In genomic region chr19:9885077-9885552, GRCh38 we compare ENCODE assay signal across 10 cellular contexts. TPM values are rescaled to one million over a fixed set of nuclear protein-coding genes. Genes with fewer than 3 reads are reported as not detected.
DNase-seq lines count a peak whose midpoint lies in the region; ATAC-seq and TF ChIP-seq lines count a peak whose summit lies in the region.
"Had no signal": no experiment of that assay in that cellular context is flagged by ENCODE, and none has a peak within 500 bp of the region (broad histone marks: within the 10 kb centered on the region; RNA-seq: fewer than 3 reads in every experiment).

No MANE protein-coding gene starts in this region.

- POLR2A ChIA-PET in HCT116 (lab: Charles Lee) = interaction anchor here (0.6 kb wide), 1 partner anchor 13 kb away, joined by 3 read pairs; no protein-coding TSS in a partner anchor
- POLR2A ChIA-PET in activated CD8-positive, alpha-beta T cell treated with anti-CD3 and anti-CD28 coated beads for 36 hours (lab: Charles Lee) = interaction anchor here (0.6 kb wide), 1 partner anchor 64 kb away, joined by 3 read pairs; no protein-coding TSS in a partner anchor

- no peak for DNase-seq in HCT116 (ENCODE audit: low read depth, low spot score)
- DNase-seq in astrocyte of the cerebellum (ENCODE audit: low read depth) = no peak
- DNase-seq in right cardiac atrium = peak; percentile 70 to 86 (median 86)
- DNase-seq in skeletal muscle cell (ENCODE audit: low read depth) = peak; percentile 33
- no peak for DNase-seq in kidney tubule cell (ENCODE audit: low spot score)
- DNase-seq in ureter (ENCODE audit: low spot score) = no peak
- DNase-seq in OCI-M2 (lab: John Stamatoyannopoulos, UW; ENCODE audit: unreplicated experiment) = no peak
- no peak for DNase-seq in activated CD8-positive, alpha-beta T cell treated with anti-CD3 and anti-CD28 coated beads for 36 hours
- DNase-seq: activated CD8-positive, alpha-beta T cell treated with anti-CD3 and anti-CD28 coated beads, Interleukin-2, amount 10 ng/mL, durations not matched to agents 7 days and 5 days; nephron progenitor cell had no signal

- H3K27ac Mint-ChIP-seq in activated CD8-positive, alpha-beta T cell treated with anti-CD3 and anti-CD28 coated beads for 36 hours = no peak overlapping the region
- H3K27ac Mint-ChIP-seq: activated CD8-positive, alpha-beta T cell treated with anti-CD3 and anti-CD28 coated beads, Interleukin-2, amount 10 ng/mL, durations not matched to agents 7 days and 5 days; nephron progenitor cell had no signal

- CTCF ChIA-PET in HCT116 (lab: Charles Lee) = no interaction called here
- CTCF ChIA-PET in activated CD8-positive, alpha-beta T cell treated with anti-CD3 and anti-CD28 coated beads for 36 hours (lab: Charles Lee) = interaction anchor here (1.3 to 1.5 kb wide), 2 partner anchors 9 to 143 kb away, joined by 4 to 5 read pairs; no protein-coding TSS in a partner anchor

- H4K20me1 ChIP-seq in HCT116 (ENCODE audit: insufficient read depth) = no peaks in the 10 kb centered on the region

- peaks cover 1% of the 10 kb centered on the region for H3K27me3 Mint-ChIP-seq in activated CD8-positive, alpha-beta T cell treated with anti-CD3 and anti-CD28 coated beads for 36 hours

- H3K4me1 ChIP-seq in HCT116 (ENCODE audit: control insufficient read depth in 1 of 2, insufficient read depth in 2 of 2, low read length in 2 of 2) (peaks cover 18 to 29% of the 10 kb centered on the region in 2 experiments), right cardiac atrium (ENCODE audit: control insufficient read depth, insufficient read depth, low read length) (peaks cover 2% of the 10 kb centered on the region)

- H3K9me2 ChIP-seq in HCT116 (ENCODE audit: insufficient read depth) = no peaks in the 10 kb centered on the region

- H3K9ac ChIP-seq in HCT116 (ENCODE audit: low read length) = no peak overlapping the region

- H3K4me3 Mint-ChIP-seq in activated CD8-positive, alpha-beta T cell treated with anti-CD3 and anti-CD28 coated beads for 36 hours = no peak overlapping the region
- H3K4me3 Mint-ChIP-seq: activated CD8-positive, alpha-beta T cell treated with anti-CD3 and anti-CD28 coated beads, Interleukin-2, amount 10 ng/mL, durations not matched to agents 7 days and 5 days; nephron progenitor cell had no signal

- H3K4me3 ChIP-seq in HCT116 (replicated peaks in 1 of 2; ENCODE audit: low read depth in 1 of 2, low read length in 2 of 2) (no peak overlapping the region), astrocyte of the cerebellum (ENCODE audit: low read depth, low read length) (no peak overlapping the region), right cardiac atrium (ENCODE audit: low read length) (no peak overlapping the region), skeletal muscle cell (ENCODE audit: low read depth, low read length) (no peak overlapping the region)

- H3K4me2 ChIP-seq in HCT116 (ENCODE audit: low read length) = no peak overlapping the region

- no peaks in the 10 kb centered on the region for H3K36me3 ChIP-seq in HCT116 (ENCODE audit: control insufficient read depth in 1 of 2, insufficient read depth in 2 of 2, low read length in 2 of 2)

- TF ChIP-seq CTCF in HCT116 (IDR thresholded peaks at IDR 0.05 in 2 of 3, conservative IDR thresholded peaks at IDR 0.05 in 1 of 3; ENCODE audit: borderline replicate concordance in 1 of 3, insufficient read depth in 1 of 3, low read depth in 2 of 3, low read length in 2 of 3) = peak in 2 of 3 experiments; percentile 40 to 49; a peak in 4 of 6 replicates
- peak; percentile 53 for TF ChIP-seq CTCF in astrocyte of the cerebellum (IDR thresholded peaks at IDR 0.05; ENCODE audit: low read depth, low read length, missing control alignments)
- no peak for TF ChIP-seq CTCF in activated CD8-positive, alpha-beta T cell treated with anti-CD3 and anti-CD28 coated beads for 36 hours (IDR thresholded peaks at IDR 0.05)

- H3K9me3 Mint-ChIP-seq in activated CD8-positive, alpha-beta T cell treated with anti-CD3 and anti-CD28 coated beads for 36 hours = no peaks in the 10 kb centered on the region
- H3K9me3 Mint-ChIP-seq: nephron progenitor cell had no signal

- TF ChIP-seq RAD21 in HCT116 (IDR thresholded peaks at IDR 0.05; ENCODE audit: low read depth) = no peak

- intact Hi-C loops in HCT116 (cut with micrococcal nuclease) = no loop called here
- intact Hi-C loops in right cardiac atrium (cut with DNase I) = no loop called here
- intact Hi-C loops in activated CD8-positive, alpha-beta T cell treated with anti-CD3 and anti-CD28 coated beads for 36 hours (cut with micrococcal nuclease) = no loop called here

- no peaks in the 10 kb centered on the region for H3K4me1 Mint-ChIP-seq in activated CD8-positive, alpha-beta T cell treated with anti-CD3 and anti-CD28 coated beads for 36 hours (ENCODE audit: low read depth)

- no peak overlapping the region for H3K27ac ChIP-seq in HCT116 (ENCODE audit: low read depth, low read length)
- H3K27ac ChIP-seq in right cardiac atrium (ENCODE audit: low read length) = no peak overlapping the region

- ATAC-seq in HCT116 (peak; percentile 48), right cardiac atrium (peak; percentile 78 to 84)
- ATAC-seq in activated CD8-positive, alpha-beta T cell treated with anti-CD3 and anti-CD28 coated beads for 36 hours = no peak
- ATAC-seq: activated CD8-positive, alpha-beta T cell treated with anti-CD3 and anti-CD28 coated beads, Interleukin-2, amount 10 ng/mL, durations not matched to agents 7 days and 5 days had no signal

- in situ Hi-C loops in astrocyte of the cerebellum (cut with HindIII; ENCODE audit: low sequenced_read_pairs) = no loop called here

- 29% methylated on average over 8 of the region's 8 CpGs for WGBS in right cardiac atrium

- no peaks in the 10 kb centered on the region for H3K79me2 ChIP-seq in HCT116 (ENCODE audit: insufficient read depth, low read length)

- H3K27me3 ChIP-seq in HCT116 (ENCODE audit: insufficient read depth, low read length) (no peaks in the 10 kb centered on the region), right cardiac atrium (ENCODE audit: control insufficient read depth, insufficient read depth) (no peaks in the 10 kb centered on the region)

- BruUV-seq in HCT116 (replicated peaks; lab: Mats Ljungman, UMichigan) = no TSS peak

- no peak overlapping the region for H2AFZ ChIP-seq in HCT116 (ENCODE audit: low read depth, low read length, poor library complexity, severe bottlenecking)

- H3K36me3 Mint-ChIP-seq in activated CD8-positive, alpha-beta T cell treated with anti-CD3 and anti-CD28 coated beads for 36 hours (ENCODE audit: low read depth) = no peaks in the 10 kb centered on the region

- no peaks in the 10 kb centered on the region for H3K9me3 ChIP-seq in HCT116 (ENCODE audit: control insufficient read depth in 1 of 2, insufficient read depth in 1 of 2, low read depth in 1 of 2, low read length in 2 of 2)
- no peaks in the 10 kb centered on the region for H3K9me3 ChIP-seq in right cardiac atrium (ENCODE audit: control insufficient read depth, low read length)

- no peak for TF ChIP-seq POLR2A in HCT116 (IDR thresholded peaks at IDR 0.05; ENCODE audit: borderline replicate concordance, extremely low read depth, insufficient read depth, insufficient read length)

- RAD21 ChIA-PET in HCT116 (lab: Charles Lee; ENCODE audit: low non-redundant PET in 1 of 2, low total read pairs in 2 of 2, uncharacterized antibody in 2 of 2, unreplicated experiment in 2 of 2) = no interaction called here

TF ChIP-seq in HCT116, 20 proteins besides CTCF, POLR2A, EP300 and RAD21:
- no peak for TF ChIP-seq ELF1 (IDR thresholded peaks at IDR 0.05; ENCODE audit: borderline replicate concordance, low read depth)
- TF ChIP-seq FOSL1 (IDR thresholded peaks at IDR 0.05; ENCODE audit: low read depth) = no peak
- no peak for TF ChIP-seq MAX (IDR thresholded peaks at IDR 0.05)
- no peak for TF ChIP-seq CBX3 (IDR thresholded peaks at IDR 0.05; ENCODE audit: low read depth)
- no peak for TF ChIP-seq YY1 (IDR thresholded peaks at IDR 0.05; ENCODE audit: extremely low read depth, insufficient replicate concordance, low read depth, low read length)
- TF ChIP-seq TCF7L2 (IDR thresholded peaks at IDR 0.05; ENCODE audit: borderline replicate concordance, extremely low read depth, insufficient read depth, insufficient read length) = no peak
- no peak for TF ChIP-seq ZBTB33 (IDR thresholded peaks at IDR 0.05; ENCODE audit: extremely low read depth, insufficient replicate concordance, low read length)

RNA-seq across cellular contexts. Expression of gene PIN1, which starts 50.0 kb away (rescaled TPM):
- total RNA-seq in HCT116 (2021; ENCODE audit: unreplicated experiment) (78.9 TPM), right cardiac atrium (10 to 100 TPM; 81.9 to 98.2 (median 90.2) TPM), ureter (52.8 TPM)
- polyA plus RNA-seq in HCT116 (2012) = 64.8 and 83.1 TPM in 2 replicates
- 113 TPM for polyA plus RNA-seq in right cardiac atrium
- total RNA-seq in activated CD8-positive, alpha-beta T cell treated with anti-CD3 and anti-CD28 coated beads for 36 hours = 10 to 100 TPM; 79.9 to 81.4 TPM

RNA-seq across cellular contexts. Expression of gene OLFM2, which starts 51.2 kb away (rescaled TPM):
- total RNA-seq in HCT116 (2021; ENCODE audit: unreplicated experiment) (19.9 TPM), right cardiac atrium (1 to 10 TPM; 5.9 to 9.2 (median 7.4) TPM), ureter (5.6 TPM)
- 27.2 and 28.0 TPM in 2 replicates for polyA plus RNA-seq in HCT116 (2012)
- 15.9 TPM for polyA plus RNA-seq in right cardiac atrium
- 1 to 10 TPM; 2.7 to 3.2 TPM for total RNA-seq in activated CD8-positive, alpha-beta T cell treated with anti-CD3 and anti-CD28 coated beads for 36 hours

RNA-seq across cellular contexts. Expression of gene UBL5, which starts 57.4 kb away (rescaled TPM):
- 335 TPM for total RNA-seq in HCT116 (2021; ENCODE audit: unreplicated experiment)
- polyA plus RNA-seq in HCT116 (2012) = 350 and 490 TPM in 2 replicates
- total RNA-seq in right cardiac atrium = 100 to 1,000 TPM; 439 to 544 (median 471) TPM
- polyA plus RNA-seq in right cardiac atrium = 1,516 TPM
- total RNA-seq in ureter = 315 TPM
- total RNA-seq in activated CD8-positive, alpha-beta T cell treated with anti-CD3 and anti-CD28 coated beads for 36 hours = 100 to 1,000 TPM; 313 to 321 TPM

Comparison
In these comparisons a context has a peak if more than half of its experiments do, and no peak if none do; other contexts are left out.
1. DNase-seq: peak in right cardiac atrium (3 of 3) and skeletal muscle cell (single experiment); none in HCT116 (single experiment), astrocyte of the cerebellum (single experiment), kidney tubule cell (single experiment), ureter (single experiment), OCI-M2 (single experiment) and activated CD8-positive, alpha-beta T cell treated with anti-CD3 and anti-CD28 coated beads for 36 hours (single experiment).